In the genomic region with DNA sequence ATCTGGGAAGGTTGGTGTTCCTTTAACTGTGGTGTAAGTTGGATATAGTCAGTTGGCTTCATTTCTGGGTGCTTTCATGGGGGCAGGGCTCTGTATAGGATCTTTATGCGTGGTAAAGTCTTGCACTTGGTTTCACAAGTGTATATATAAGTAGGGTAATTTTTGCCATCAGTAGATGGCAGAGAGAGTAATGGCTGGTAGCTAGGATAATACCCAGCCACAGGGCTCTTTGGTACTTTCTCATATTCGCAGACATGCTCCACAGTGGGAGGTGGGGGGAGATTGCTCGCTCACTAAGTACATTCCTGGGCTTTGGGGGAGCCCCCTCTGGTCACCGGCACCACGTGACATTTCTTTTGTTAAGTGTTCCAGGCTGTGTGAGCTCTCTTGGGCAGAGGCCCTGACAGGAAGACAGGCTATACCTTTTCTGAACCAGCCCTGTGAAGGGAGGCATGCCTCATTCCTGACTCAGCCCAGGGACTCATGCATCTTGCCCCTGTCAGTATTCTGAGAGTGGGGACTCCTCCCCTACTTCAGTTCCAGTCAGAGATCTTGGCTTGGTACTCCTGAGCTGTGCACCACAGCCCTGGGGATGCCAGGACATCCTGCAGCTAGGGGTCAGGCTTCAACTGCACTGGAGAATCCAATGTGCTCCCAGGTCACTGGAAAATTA, we compare ENCODE assay signal across 1 cellular context.
TF ChIP-seq lines count a peak whose summit lies in the region.

No MANE protein-coding gene starts in this region.

TF ChIP-seq in GM12878, 131 proteins besides CTCF, POLR2A, EP300 and RAD21:
- no peak for TF ChIP-seq HSF1 (IDR thresholded peaks at IDR 0.05; ENCODE audit: low read depth, low read length)
- TF ChIP-seq, protein P1, sequence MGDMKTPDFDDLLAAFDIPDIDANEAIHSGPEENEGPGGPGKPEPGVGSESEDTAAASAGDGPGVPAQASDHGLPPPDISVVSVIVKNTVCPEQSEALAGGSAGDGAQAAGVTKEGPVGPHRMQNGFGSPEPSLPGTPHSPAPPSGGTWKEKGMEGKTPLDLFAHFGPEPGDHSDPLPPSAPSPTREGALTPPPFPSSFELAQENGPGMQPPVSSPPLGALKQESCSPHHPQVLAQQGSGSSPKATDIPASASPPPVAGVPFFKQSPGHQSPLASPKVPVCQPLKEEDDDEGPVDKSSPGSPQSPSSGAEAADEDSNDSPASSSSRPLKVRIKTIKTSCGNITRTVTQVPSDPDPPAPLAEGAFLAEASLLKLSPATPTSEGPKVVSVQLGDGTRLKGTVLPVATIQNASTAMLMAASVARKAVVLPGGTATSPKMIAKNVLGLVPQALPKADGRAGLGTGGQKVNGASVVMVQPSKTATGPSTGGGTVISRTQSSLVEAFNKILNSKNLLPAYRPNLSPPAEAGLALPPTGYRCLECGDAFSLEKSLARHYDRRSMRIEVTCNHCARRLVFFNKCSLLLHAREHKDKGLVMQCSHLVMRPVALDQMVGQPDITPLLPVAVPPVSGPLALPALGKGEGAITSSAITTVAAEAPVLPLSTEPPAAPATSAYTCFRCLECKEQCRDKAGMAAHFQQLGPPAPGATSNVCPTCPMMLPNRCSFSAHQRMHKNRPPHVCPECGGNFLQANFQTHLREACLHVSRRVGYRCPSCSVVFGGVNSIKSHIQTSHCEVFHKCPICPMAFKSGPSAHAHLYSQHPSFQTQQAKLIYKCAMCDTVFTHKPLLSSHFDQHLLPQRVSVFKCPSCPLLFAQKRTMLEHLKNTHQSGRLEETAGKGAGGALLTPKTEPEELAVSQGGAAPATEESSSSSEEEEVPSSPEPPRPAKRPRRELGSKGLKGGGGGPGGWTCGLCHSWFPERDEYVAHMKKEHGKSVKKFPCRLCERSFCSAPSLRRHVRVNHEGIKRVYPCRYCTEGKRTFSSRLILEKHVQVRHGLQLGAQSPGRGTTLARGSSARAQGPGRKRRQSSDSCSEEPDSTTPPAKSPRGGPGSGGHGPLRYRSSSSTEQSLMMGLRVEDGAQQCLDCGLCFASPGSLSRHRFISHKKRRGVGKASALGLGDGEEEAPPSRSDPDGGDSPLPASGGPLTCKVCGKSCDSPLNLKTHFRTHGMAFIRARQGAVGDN (IDR thresholded peaks at IDR 0.05) = no peak
- TF ChIP-seq CREB1 (IDR thresholded peaks at IDR 0.05; ENCODE audit: low read depth) = no peak
- no peak for TF ChIP-seq CHD1 (IDR thresholded peaks at IDR 0.05; ENCODE audit: low read depth, low read length)
- TF ChIP-seq, protein P2, sequence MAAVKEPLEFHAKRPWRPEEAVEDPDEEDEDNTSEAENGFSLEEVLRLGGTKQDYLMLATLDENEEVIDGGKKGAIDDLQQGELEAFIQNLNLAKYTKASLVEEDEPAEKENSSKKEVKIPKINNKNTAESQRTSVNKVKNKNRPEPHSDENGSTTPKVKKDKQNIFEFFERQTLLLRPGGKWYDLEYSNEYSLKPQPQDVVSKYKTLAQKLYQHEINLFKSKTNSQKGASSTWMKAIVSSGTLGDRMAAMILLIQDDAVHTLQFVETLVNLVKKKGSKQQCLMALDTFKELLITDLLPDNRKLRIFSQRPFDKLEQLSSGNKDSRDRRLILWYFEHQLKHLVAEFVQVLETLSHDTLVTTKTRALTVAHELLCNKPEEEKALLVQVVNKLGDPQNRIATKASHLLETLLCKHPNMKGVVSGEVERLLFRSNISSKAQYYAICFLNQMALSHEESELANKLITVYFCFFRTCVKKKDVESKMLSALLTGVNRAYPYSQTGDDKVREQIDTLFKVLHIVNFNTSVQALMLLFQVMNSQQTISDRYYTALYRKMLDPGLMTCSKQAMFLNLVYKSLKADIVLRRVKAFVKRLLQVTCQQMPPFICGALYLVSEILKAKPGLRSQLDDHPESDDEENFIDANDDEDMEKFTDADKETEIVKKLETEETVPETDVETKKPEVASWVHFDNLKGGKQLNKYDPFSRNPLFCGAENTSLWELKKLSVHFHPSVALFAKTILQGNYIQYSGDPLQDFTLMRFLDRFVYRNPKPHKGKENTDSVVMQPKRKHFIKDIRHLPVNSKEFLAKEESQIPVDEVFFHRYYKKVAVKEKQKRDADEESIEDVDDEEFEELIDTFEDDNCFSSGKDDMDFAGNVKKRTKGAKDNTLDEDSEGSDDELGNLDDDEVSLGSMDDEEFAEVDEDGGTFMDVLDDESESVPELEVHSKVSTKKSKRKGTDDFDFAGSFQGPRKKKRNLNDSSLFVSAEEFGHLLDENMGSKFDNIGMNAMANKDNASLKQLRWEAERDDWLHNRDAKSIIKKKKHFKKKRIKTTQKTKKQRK (IDR thresholded peaks at IDR 0.05; ENCODE audit: low read depth, low read length) = no peak
- peak; percentile 76 for TF ChIP-seq RAD51 (IDR thresholded peaks at IDR 0.05)
- TF ChIP-seq FOXM1 (IDR thresholded peaks at IDR 0.05; ENCODE audit: low read depth, low read length) = no peak
- no peak for TF ChIP-seq MYC (IDR thresholded peaks at IDR 0.05; ENCODE audit: insufficient read depth, insufficient read length, insufficient replicate concordance, low read length, severe bottlenecking)
- no peak for TF ChIP-seq POU2F2 (IDR thresholded peaks at IDR 0.05; ENCODE audit: borderline replicate concordance, low read depth, low read length)
- TF ChIP-seq KLF5 (IDR thresholded peaks at IDR 0.05; ENCODE audit: partially characterized antibody) = no peak
- no peak for TF ChIP-seq SIN3A (IDR thresholded peaks at IDR 0.05; ENCODE audit: low read depth, low read length)
- TF ChIP-seq CBX3 (IDR thresholded peaks at IDR 0.05; ENCODE audit: borderline replicate concordance, low read depth) = no peak
- TF ChIP-seq, protein P3, sequence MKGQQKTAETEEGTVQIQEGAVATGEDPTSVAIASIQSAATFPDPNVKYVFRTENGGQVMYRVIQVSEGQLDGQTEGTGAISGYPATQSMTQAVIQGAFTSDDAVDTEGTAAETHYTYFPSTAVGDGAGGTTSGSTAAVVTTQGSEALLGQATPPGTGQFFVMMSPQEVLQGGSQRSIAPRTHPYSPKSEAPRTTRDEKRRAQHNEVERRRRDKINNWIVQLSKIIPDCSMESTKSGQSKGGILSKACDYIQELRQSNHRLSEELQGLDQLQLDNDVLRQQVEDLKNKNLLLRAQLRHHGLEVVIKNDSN (IDR thresholded peaks at IDR 0.05; ENCODE audit: borderline replicate concordance, extremely low read length, insufficient read depth, low read depth, low read length) = peak; percentile 9
- TF ChIP-seq YBX1 (IDR thresholded peaks at IDR 0.05) = no peak
